Comparison of ENCODE assay signal across 12 cellular contexts in genomic region chr10:13276146-13276545, GRCh38. TPM values are rescaled to one million over a fixed set of nuclear protein-coding genes. Genes with fewer than 3 reads are reported as not detected.
"Had no signal": no experiment of that assay in that cellular context is flagged by ENCODE, and none has a peak within 500 bp of the region (broad histone marks: within the 10 kb centered on the region; RNA-seq: fewer than 3 reads in every experiment).

No MANE protein-coding gene starts in this region.

RNA-seq across cellular contexts. Expression of gene UCMA, which starts 42.0 kb away (rescaled TPM):
- total RNA-seq: stomach, subcutaneous adipose tissue, suprapubic skin, temporal lobe, thoracic aorta, tibial nerve, transverse colon, upper lobe of left lung, upper lobe of right lung, ureter, urinary bladder, vagina had no signal
- polyA plus RNA-seq: stomach, urinary bladder had no signal
